Comparison of ENCODE assay signal across 24 cellular contexts in the genomic region with DNA sequence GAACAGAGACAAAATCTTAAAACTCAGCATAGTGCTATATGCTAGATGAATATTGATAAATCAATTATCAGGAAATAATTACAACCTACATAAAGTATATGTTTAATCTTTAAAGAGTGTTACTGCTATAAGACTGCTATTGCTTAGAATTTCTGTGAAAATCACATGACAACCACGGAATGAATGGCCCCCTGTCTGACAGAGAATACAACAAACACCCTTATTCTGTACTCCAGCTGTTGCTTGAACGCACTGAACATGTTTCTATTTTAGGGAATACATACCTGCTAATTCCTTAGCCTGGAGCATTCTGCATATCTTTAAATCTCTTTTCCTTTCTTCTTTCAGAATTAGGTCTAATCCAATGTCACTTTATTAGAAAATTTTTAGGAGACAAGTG.
"Had no signal": no experiment of that assay in that cellular context is flagged by ENCODE, and none has a peak within 500 bp of the region (broad histone marks: within the 10 kb centered on the region; RNA-seq: fewer than 3 reads in every experiment).

No MANE protein-coding gene starts in this region.

- ATAC-seq: naive thymus-derived CD8-positive, alpha-beta T cell; natural killer cell treated with Interleukin-12 subunit alpha and Interleukin-12 subunit beta and Interleukin-15 and Interleukin-18, amount 100 ng/mL, for 72 hours; pancreas; psoas muscle; right cardiac atrium; right lobe of liver; stimulated activated effector memory CD8-positive, alpha-beta T cell treated with anti-CD3 and anti-CD28 coated beads, Interleukin-12 subunit alpha, Interleukin-12 subunit beta, amount 100 ng/mL, for 72 hours; stimulated activated naive B cell treated with anti-CD40 and anti-IgM and Interleukin-4, amounts not matched to agents 10 μg/mL and 1 μg/mL and 100 μg/mL, for 72 hours; upper lobe of right lung had no signal

- DNase-seq: naive thymus-derived CD8-positive, alpha-beta T cell; nephron progenitor cell; nucleus accumbens; pancreas; posterior cingulate gyrus; psoas muscle; right cardiac atrium; right lobe of liver; sigmoid colon; small intestine; stimulated activated CD4-positive, alpha-beta T cell treated with anti-CD3 and anti-CD28 coated beads, Interleukin-15, amount 100 ng/mL, for 24 hours; stimulated activated CD4-positive, alpha-beta T cell treated with anti-CD3 and anti-CD28 coated beads, Interleukin-2, amount 100 ng/mL, for 24 hours; stimulated activated CD4-positive, alpha-beta T cell treated with anti-CD3 and anti-CD28 coated beads, Interleukin-2, amount 100 ng/mL, for 48 hours; stimulated activated CD4-positive, alpha-beta T cell treated with anti-CD3 and anti-CD28 coated beads, Interleukin-4, amount 100 ng/mL, for 24 hours; stimulated activated naive B cell treated with anti-CD40 and anti-IgM and Interleukin-4, amounts not matched to agents 10 μg/mL and 1 μg/mL and 100 μg/mL, for 72 hours; stimulated activated naive CD4-positive, alpha-beta T cell treated with Interleukin-2 at 50 U/mL for 16 hours; stomach; testis; tibial artery; transverse colon; upper lobe of right lung; uterus had no signal
